In genomic region chrX:10754445-10754844, GRCh38 we compare ENCODE assay signal across 18 cellular contexts.
DNase-seq lines count a peak whose midpoint lies in the region; ATAC-seq and TF ChIP-seq lines count a peak whose summit lies in the region.
"Had no signal": no experiment of that assay in that cellular context is flagged by ENCODE, and none has a peak within 500 bp of the region (broad histone marks: within the 10 kb centered on the region; RNA-seq: fewer than 3 reads in every experiment).

No MANE protein-coding gene starts in this region.

- H3K27me3 Mint-ChIP-seq in nephron (ENCODE audit: low read depth) = peaks cover 3% of the 10 kb centered on the region
- H3K27me3 Mint-ChIP-seq in immature natural killer cell (ENCODE audit: low read depth in 3 of 3) = peaks cover 3 to 4% (median 4%) of the 10 kb centered on the region in 3 donors

- no peak for ATAC-seq in SK-N-SH treated with all-trans-retinoic acid at 6 μM for 48 hours
- ATAC-seq: GM12878 had no signal

- TF ChIP-seq CTCF in cardiac muscle cell (IDR thresholded peaks at IDR 0.05; ENCODE audit: low read depth, low read length) (no peak), right atrium auricular region (IDR thresholded peaks at IDR 0.05) (no peak), nephron (IDR thresholded peaks at IDR 0.05; ENCODE audit: unreplicated experiment in 3 of 3) (no peak)

- H3K36me3 Mint-ChIP-seq in nephron (ENCODE audit: low read depth) (no peaks in the 10 kb centered on the region), immature natural killer cell (no peaks in the 10 kb centered on the region)
- H3K36me3 Mint-ChIP-seq: CD14-positive monocyte had no signal

- H3K4me3 ChIP-seq in cardiac muscle cell (no peak overlapping the region), right atrium auricular region (no peak overlapping the region)
- H3K4me3 ChIP-seq: GM12878 had no signal

- no peaks in the 10 kb centered on the region for H3K27me3 ChIP-seq in cardiac muscle cell
- H3K27me3 ChIP-seq in right atrium auricular region = no peaks in the 10 kb centered on the region

- H3K9me3 Mint-ChIP-seq in nephron (peaks cover 4% of the 10 kb centered on the region), immature natural killer cell (peaks cover 0 to 4% (median 0%) of the 10 kb centered on the region in 6 donors)

- H3K27ac Mint-ChIP-seq in nephron (peak overlapping the region in 2 of 3 experiments; percentile 48 to 94), immature natural killer cell (no peak overlapping the region)
- H3K27ac Mint-ChIP-seq: CD14-positive monocyte had no signal

- H3K4me3 Mint-ChIP-seq in nephron (no peak overlapping the region), immature natural killer cell (no peak overlapping the region)
- H3K4me3 Mint-ChIP-seq: CD14-positive monocyte had no signal

- DNase-seq in cardiac muscle cell (ENCODE audit: low read depth in 1 of 2, low spot score in 1 of 2) (no peak), right atrium auricular region (ENCODE audit: low spot score) (no peak), NOMO-1 treated with DMSO at 0.1 percent for 48 hours (lab: John Stamatoyannopoulos, UW; ENCODE audit: unreplicated experiment) (no peak), occipital lobe (lab: John Stamatoyannopoulos, UW) (no peak), immature natural killer cell (no peak)
- DNase-seq in activated CD4-positive, alpha-beta T cell treated with anti-CD3 and anti-CD28 coated beads, Interleukin-2, amount 50 U/mL, for 48 hours = no peak
- DNase-seq: 8988T, COR-L47, DMS53, KG1, NCI-H1105, NCI-H1694 treated with DMSO at 0.1 percent for 48 hours, NCI-H2171, SHP77 treated with DMSO at 0.1 percent for 48 hours had no signal

- no peaks in the 10 kb centered on the region for H3K9me3 ChIP-seq in cardiac muscle cell (ENCODE audit: low read depth)
- no peaks in the 10 kb centered on the region for H3K9me3 ChIP-seq in right atrium auricular region

- peak overlapping the region; percentile 97 for H3K27ac ChIP-seq in cardiac muscle cell
- H3K27ac ChIP-seq in right atrium auricular region = no peak overlapping the region

- H3K36me3 ChIP-seq in cardiac muscle cell (no peaks in the 10 kb centered on the region), right atrium auricular region (no peaks in the 10 kb centered on the region)

- peaks cover 14% of the 10 kb centered on the region for H3K4me1 ChIP-seq in cardiac muscle cell (ENCODE audit: low read depth)
- peaks cover 0 to 5% of the 10 kb centered on the region in 2 donors for H3K4me1 ChIP-seq in right atrium auricular region

- H3K4me1 Mint-ChIP-seq in nephron (peaks cover 49% of the 10 kb centered on the region), immature natural killer cell (no peaks in the 10 kb centered on the region)

TF ChIP-seq in SK-N-SH treated with all-trans-retinoic acid at 6 μM for 48 hours, 23 proteins besides CTCF, POLR2A, EP300 and RAD21:
- no peak for TF ChIP-seq ZC3H10 (CRISPR knock-in tag; IDR thresholded peaks at IDR 0.05)
- TF ChIP-seq TCF4 (CRISPR knock-in tag; IDR thresholded peaks at IDR 0.05; ENCODE audit: borderline replicate concordance) = peak; percentile 46; the same call in 1 of the 2 replicates
- TF ChIP-seq ISL1 (CRISPR knock-in tag; IDR thresholded peaks at IDR 0.05) = no peak
- TF ChIP-seq GLIS3 (CRISPR knock-in tag; IDR thresholded peaks at IDR 0.05) = no peak

Comparison
In these comparisons a context has a peak if more than half of its experiments do, and no peak if none do; other contexts are left out.
1. H3K27ac Mint-ChIP-seq: peak in nephron (2 of 3); none in immature natural killer cell (0 of 6).